ENCODE assay signal across 8 cellular contexts in genomic region chr1:173866462-173866861, GRCh38. TPM values are rescaled to one million over a fixed set of nuclear protein-coding genes. Genes with fewer than 3 reads are reported as not detected.
A peak's percentile ranks its signal among the peaks of the same experiment; 100 is the strongest.
DNase-seq lines count a peak whose midpoint lies in the region; TF ChIP-seq lines count a peak whose summit lies in the region.

No MANE protein-coding gene starts in this region.

- H2AFZ ChIP-seq in ACC112 (ENCODE audit: low read length, unreplicated experiment): no peak overlapping the region

- H3K27me3 ChIP-seq in ACC112 (ENCODE audit: insufficient read depth, low read length): no peaks in the 10 kb centered on the region

- H3K27ac Mint-ChIP-seq in HFFc6: peak overlapping the region; percentile 97

- peaks cover 37% of the 10 kb centered on the region for H3K79me2 ChIP-seq in ACC112 (ENCODE audit: control insufficient read depth, insufficient read depth, low read length, unreplicated experiment)

- peaks cover 63% of the 10 kb centered on the region for H3K36me3 Mint-ChIP-seq in HFFc6 (ENCODE audit: low read depth)

- H3K4me3 Mint-ChIP-seq in HFFc6: peak overlapping the region; percentile 99

- H3K36me3 ChIP-seq in ACC112 (ENCODE audit: insufficient read depth, low read length): peaks cover 47% of the 10 kb centered on the region

- H3K27ac ChIP-seq in ACC112 (ENCODE audit: low read depth, low read length): peak overlapping the region; percentile 66

- peak overlapping the region; percentile 89 for H3K4me3 ChIP-seq in ACC112 (ENCODE audit: low read depth, low read length)
- H3K4me3 ChIP-seq in astrocyte of the spinal cord (ENCODE audit: low read depth, low read length): peak overlapping the region; percentile 91

- H3K4me1 ChIP-seq in ACC112 (ENCODE audit: control insufficient read depth, insufficient read depth, low read length, unreplicated experiment): peaks cover 18% of the 10 kb centered on the region

- TF ChIP-seq CTCF in HFFc6 (IDR thresholded peaks at IDR 0.05) (no peak), astrocyte of the spinal cord (IDR thresholded peaks at IDR 0.05; ENCODE audit: low read depth, low read length) (no peak)

- peaks cover 26% of the 10 kb centered on the region for H3K27me3 Mint-ChIP-seq in HFFc6 (ENCODE audit: insufficient read depth)

- no peak for DNase-seq in HFFc6
- DNase-seq in astrocyte of the spinal cord (ENCODE audit: low read depth, low spot score): no peak
- peak; percentile 6 for DNase-seq in medulla oblongata (ENCODE audit: extremely low spot score)
- DNase-seq in activated effector memory CD4-positive, alpha-beta T cell treated with Interleukin-2 at 50 U/mL for 16 hours: no peak
- no peak for DNase-seq in glomerular visceral epithelial cell (ENCODE audit: extremely low spot score)
- DNase-seq in stimulated activated naive CD4-positive, alpha-beta T cell (lab: John Stamatoyannopoulos, UW): no peak
- no peak for DNase-seq in SW 1271 (lab: John Stamatoyannopoulos, UW)

- H3K4me1 Mint-ChIP-seq in HFFc6 (ENCODE audit: low read depth): peaks cover 59% of the 10 kb centered on the region

- peaks cover 18% of the 10 kb centered on the region for H3K9me3 Mint-ChIP-seq in HFFc6

- in situ Hi-C loops in astrocyte of the spinal cord (cut with HindIII; ENCODE audit: low sequenced_read_pairs): no loop called here

RNA-seq across cellular contexts. Expression of gene GAS5, which starts 1.3 kb away (rescaled TPM):
- 100 to 1,000 TPM; 320 to 538 (median 366) TPM for total RNA-seq in HFFc6 (2021; fragmentation: NEBNext Ultra II Directional; extraction: Animal tissue kit (Norgen Biotek cat#: 25700))

RNA-seq across cellular contexts. Expression of gene ZBTB37, which starts 1.7 kb away (rescaled TPM):
- 1 to 10 TPM; 4.9 to 6.6 (median 6.0) TPM for total RNA-seq in HFFc6 (2021; fragmentation: NEBNext Ultra II Directional; extraction: Animal tissue kit (Norgen Biotek cat#: 25700))

RNA-seq across cellular contexts. Expression of gene CENPL, which starts 41.8 kb away (rescaled TPM):
- total RNA-seq in HFFc6 (2021; fragmentation: NEBNext Ultra II Directional; extraction: Animal tissue kit (Norgen Biotek cat#: 25700)): 10 to 100 TPM; 13.3 to 18.9 (median 15.9) TPM

RNA-seq across cellular contexts. Expression of gene DARS2, which starts 42.0 kb away (rescaled TPM):
- 10 to 100 TPM; 20.5 to 28.9 (median 26.1) TPM for total RNA-seq in HFFc6 (2021; fragmentation: NEBNext Ultra II Directional; extraction: Animal tissue kit (Norgen Biotek cat#: 25700))

RNA-seq across cellular contexts. Expression of gene SERPINC1, which starts 50.7 kb away (rescaled TPM):
- total RNA-seq in HFFc6 (2021; fragmentation: NEBNext Ultra II Directional; extraction: Animal tissue kit (Norgen Biotek cat#: 25700)): under 1 TPM in 5 of 6 experiments, not detected in 1; 0.12 to 0.39 (median 0.29) TPM
